Comparison of ENCODE assay signal across 1 cellular context in genomic region chr7:45885264-45885882, GRCh38.
TF ChIP-seq lines count a peak whose summit lies in the region.

No MANE protein-coding gene starts in this region.

TF ChIP-seq in HepG2, 621 proteins besides CTCF, POLR2A, EP300 and RAD21 (continued from another document and continues in another):
- peak; percentile 36 for TF ChIP-seq YY1 (IDR thresholded peaks at IDR 0.05; ENCODE audit: insufficient read depth, insufficient replicate concordance, low read depth, low read length)
- TF ChIP-seq FOXM1 (CRISPR knock-in tag; IDR thresholded peaks at IDR 0.05) = no peak
- no peak for TF ChIP-seq IKZF1 (IDR thresholded peaks at IDR 0.05)
- TF ChIP-seq ZNF687 (CRISPR knock-in tag; IDR thresholded peaks at IDR 0.05) = peak; percentile 100
- TF ChIP-seq, protein P1, sequence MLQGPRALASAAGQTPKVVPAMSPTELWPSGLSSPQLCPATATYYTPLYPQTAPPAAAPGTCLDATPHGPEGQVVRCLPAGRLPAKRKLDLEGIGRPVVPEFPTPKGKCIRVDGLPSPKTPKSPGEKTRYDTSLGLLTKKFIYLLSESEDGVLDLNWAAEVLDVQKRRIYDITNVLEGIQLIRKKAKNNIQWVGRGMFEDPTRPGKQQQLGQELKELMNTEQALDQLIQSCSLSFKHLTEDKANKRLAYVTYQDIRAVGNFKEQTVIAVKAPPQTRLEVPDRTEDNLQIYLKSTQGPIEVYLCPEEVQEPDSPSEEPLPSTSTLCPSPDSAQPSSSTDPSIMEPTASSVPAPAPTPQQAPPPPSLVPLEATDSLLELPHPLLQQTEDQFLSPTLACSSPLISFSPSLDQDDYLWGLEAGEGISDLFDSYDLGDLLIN (CRISPR knock-in tag; IDR thresholded peaks at IDR 0.05; ENCODE audit: borderline replicate concordance) = no peak
- TF ChIP-seq BORCS8-MEF2B (CRISPR knock-in tag; IDR thresholded peaks at IDR 0.05) = peak; percentile 89
- TF ChIP-seq, protein P2, sequence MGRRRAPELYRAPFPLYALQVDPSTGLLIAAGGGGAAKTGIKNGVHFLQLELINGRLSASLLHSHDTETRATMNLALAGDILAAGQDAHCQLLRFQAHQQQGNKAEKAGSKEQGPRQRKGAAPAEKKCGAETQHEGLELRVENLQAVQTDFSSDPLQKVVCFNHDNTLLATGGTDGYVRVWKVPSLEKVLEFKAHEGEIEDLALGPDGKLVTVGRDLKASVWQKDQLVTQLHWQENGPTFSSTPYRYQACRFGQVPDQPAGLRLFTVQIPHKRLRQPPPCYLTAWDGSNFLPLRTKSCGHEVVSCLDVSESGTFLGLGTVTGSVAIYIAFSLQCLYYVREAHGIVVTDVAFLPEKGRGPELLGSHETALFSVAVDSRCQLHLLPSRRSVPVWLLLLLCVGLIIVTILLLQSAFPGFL (CRISPR knock-in tag; IDR thresholded peaks at IDR 0.05) = no peak
- TF ChIP-seq ZFP1 (CRISPR knock-in tag; IDR thresholded peaks at IDR 0.05) = peak; percentile 98
- no peak for TF ChIP-seq ZNF326 (CRISPR knock-in tag; IDR thresholded peaks at IDR 0.05; ENCODE audit: borderline replicate concordance)
- TF ChIP-seq HNRNPH1 (optimal IDR thresholded peaks at IDR 0.05; ENCODE audit: low read depth, low read length) = no peak
- no peak for TF ChIP-seq PLRG1 (conservative IDR thresholded peaks at IDR 0.05)
- peak; percentile 89 for TF ChIP-seq SAP130 (CRISPR knock-in tag; IDR thresholded peaks at IDR 0.05; ENCODE audit: low read depth)
- TF ChIP-seq ZNF143 (CRISPR knock-in tag; IDR thresholded peaks at IDR 0.05) = peak; percentile 45; the same call in 1 of the 2 replicates
- no peak for TF ChIP-seq SRSF4 (IDR thresholded peaks at IDR 0.05; ENCODE audit: low read depth, low read length, poor library complexity, severe bottlenecking)
- TF ChIP-seq PRMT3 (CRISPR knock-in tag; IDR thresholded peaks at IDR 0.05; ENCODE audit: borderline replicate concordance, low read depth) = no peak
- TF ChIP-seq IRX3 (CRISPR knock-in tag; IDR thresholded peaks at IDR 0.05; ENCODE audit: borderline replicate concordance, low read depth) = 0 out of 2 replicates have a peak, but pooled peaks have one; percentile 56
- peak; percentile 76 for TF ChIP-seq THAP11 (CRISPR knock-in tag; IDR thresholded peaks at IDR 0.05)
- TF ChIP-seq CBFB (CRISPR knock-in tag; IDR thresholded peaks at IDR 0.05) = no peak
- TF ChIP-seq, protein P3, sequence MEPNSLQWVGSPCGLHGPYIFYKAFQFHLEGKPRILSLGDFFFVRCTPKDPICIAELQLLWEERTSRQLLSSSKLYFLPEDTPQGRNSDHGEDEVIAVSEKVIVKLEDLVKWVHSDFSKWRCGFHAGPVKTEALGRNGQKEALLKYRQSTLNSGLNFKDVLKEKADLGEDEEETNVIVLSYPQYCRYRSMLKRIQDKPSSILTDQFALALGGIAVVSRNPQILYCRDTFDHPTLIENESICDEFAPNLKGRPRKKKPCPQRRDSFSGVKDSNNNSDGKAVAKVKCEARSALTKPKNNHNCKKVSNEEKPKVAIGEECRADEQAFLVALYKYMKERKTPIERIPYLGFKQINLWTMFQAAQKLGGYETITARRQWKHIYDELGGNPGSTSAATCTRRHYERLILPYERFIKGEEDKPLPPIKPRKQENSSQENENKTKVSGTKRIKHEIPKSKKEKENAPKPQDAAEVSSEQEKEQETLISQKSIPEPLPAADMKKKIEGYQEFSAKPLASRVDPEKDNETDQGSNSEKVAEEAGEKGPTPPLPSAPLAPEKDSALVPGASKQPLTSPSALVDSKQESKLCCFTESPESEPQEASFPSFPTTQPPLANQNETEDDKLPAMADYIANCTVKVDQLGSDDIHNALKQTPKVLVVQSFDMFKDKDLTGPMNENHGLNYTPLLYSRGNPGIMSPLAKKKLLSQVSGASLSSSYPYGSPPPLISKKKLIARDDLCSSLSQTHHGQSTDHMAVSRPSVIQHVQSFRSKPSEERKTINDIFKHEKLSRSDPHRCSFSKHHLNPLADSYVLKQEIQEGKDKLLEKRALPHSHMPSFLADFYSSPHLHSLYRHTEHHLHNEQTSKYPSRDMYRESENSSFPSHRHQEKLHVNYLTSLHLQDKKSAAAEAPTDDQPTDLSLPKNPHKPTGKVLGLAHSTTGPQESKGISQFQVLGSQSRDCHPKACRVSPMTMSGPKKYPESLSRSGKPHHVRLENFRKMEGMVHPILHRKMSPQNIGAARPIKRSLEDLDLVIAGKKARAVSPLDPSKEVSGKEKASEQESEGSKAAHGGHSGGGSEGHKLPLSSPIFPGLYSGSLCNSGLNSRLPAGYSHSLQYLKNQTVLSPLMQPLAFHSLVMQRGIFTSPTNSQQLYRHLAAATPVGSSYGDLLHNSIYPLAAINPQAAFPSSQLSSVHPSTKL (CRISPR knock-in tag; IDR thresholded peaks at IDR 0.05) = peak; percentile 97
- no peak for TF ChIP-seq ZNF468 (CRISPR knock-in tag; IDR thresholded peaks at IDR 0.05)
- TF ChIP-seq ZMYM4 (CRISPR knock-in tag; IDR thresholded peaks at IDR 0.05) = peak; percentile 85
- TF ChIP-seq DPF2 (CRISPR knock-in tag; IDR thresholded peaks at IDR 0.05; ENCODE audit: borderline replicate concordance, low read depth) = peak; percentile 88
- peak; percentile 84; the same call in 1 of the 2 replicates for TF ChIP-seq GZF1 (CRISPR knock-in tag; IDR thresholded peaks at IDR 0.05)
- TF ChIP-seq KLF9 (CRISPR knock-in tag; IDR thresholded peaks at IDR 0.05; ENCODE audit: low read depth) = peak; percentile 68; the same call in 1 of the 2 replicates
- no peak for TF ChIP-seq TEAD2 (CRISPR knock-in tag; IDR thresholded peaks at IDR 0.05)
- TF ChIP-seq ZNF841 (CRISPR knock-in tag; IDR thresholded peaks at IDR 0.05; ENCODE audit: borderline replicate concordance) = no peak
- peak; percentile 61; the same call in 1 of the 2 replicates for TF ChIP-seq KDM2A (CRISPR knock-in tag; IDR thresholded peaks at IDR 0.05; ENCODE audit: borderline replicate concordance, low read depth)
- no peak for TF ChIP-seq RORA (CRISPR knock-in tag; IDR thresholded peaks at IDR 0.05)
- TF ChIP-seq ZNF747 (CRISPR knock-in tag; IDR thresholded peaks at IDR 0.05; ENCODE audit: borderline replicate concordance) = 0 out of 2 replicates have a peak, but pooled peaks have one; percentile 28
- TF ChIP-seq ZBTB21 (CRISPR knock-in tag; IDR thresholded peaks at IDR 0.05) = no peak
- TF ChIP-seq XBP1 (CRISPR knock-in tag; IDR thresholded peaks at IDR 0.05) = no peak; the same call in 1 of the 2 replicates
- TF ChIP-seq, protein P4, sequence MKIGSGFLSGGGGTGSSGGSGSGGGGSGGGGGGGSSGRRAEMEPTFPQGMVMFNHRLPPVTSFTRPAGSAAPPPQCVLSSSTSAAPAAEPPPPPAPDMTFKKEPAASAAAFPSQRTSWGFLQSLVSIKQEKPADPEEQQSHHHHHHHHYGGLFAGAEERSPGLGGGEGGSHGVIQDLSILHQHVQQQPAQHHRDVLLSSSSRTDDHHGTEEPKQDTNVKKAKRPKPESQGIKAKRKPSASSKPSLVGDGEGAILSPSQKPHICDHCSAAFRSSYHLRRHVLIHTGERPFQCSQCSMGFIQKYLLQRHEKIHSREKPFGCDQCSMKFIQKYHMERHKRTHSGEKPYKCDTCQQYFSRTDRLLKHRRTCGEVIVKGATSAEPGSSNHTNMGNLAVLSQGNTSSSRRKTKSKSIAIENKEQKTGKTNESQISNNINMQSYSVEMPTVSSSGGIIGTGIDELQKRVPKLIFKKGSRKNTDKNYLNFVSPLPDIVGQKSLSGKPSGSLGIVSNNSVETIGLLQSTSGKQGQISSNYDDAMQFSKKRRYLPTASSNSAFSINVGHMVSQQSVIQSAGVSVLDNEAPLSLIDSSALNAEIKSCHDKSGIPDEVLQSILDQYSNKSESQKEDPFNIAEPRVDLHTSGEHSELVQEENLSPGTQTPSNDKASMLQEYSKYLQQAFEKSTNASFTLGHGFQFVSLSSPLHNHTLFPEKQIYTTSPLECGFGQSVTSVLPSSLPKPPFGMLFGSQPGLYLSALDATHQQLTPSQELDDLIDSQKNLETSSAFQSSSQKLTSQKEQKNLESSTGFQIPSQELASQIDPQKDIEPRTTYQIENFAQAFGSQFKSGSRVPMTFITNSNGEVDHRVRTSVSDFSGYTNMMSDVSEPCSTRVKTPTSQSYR (CRISPR knock-in tag; IDR thresholded peaks at IDR 0.05; ENCODE audit: borderline replicate concordance) = peak; percentile 85; the same call in 1 of the 2 replicates
- TF ChIP-seq ZFP41 (CRISPR knock-in tag; IDR thresholded peaks at IDR 0.05; ENCODE audit: borderline replicate concordance) = no peak
- no peak for TF ChIP-seq ZBTB42 (CRISPR knock-in tag; IDR thresholded peaks at IDR 0.05)
- TF ChIP-seq, protein P5, sequence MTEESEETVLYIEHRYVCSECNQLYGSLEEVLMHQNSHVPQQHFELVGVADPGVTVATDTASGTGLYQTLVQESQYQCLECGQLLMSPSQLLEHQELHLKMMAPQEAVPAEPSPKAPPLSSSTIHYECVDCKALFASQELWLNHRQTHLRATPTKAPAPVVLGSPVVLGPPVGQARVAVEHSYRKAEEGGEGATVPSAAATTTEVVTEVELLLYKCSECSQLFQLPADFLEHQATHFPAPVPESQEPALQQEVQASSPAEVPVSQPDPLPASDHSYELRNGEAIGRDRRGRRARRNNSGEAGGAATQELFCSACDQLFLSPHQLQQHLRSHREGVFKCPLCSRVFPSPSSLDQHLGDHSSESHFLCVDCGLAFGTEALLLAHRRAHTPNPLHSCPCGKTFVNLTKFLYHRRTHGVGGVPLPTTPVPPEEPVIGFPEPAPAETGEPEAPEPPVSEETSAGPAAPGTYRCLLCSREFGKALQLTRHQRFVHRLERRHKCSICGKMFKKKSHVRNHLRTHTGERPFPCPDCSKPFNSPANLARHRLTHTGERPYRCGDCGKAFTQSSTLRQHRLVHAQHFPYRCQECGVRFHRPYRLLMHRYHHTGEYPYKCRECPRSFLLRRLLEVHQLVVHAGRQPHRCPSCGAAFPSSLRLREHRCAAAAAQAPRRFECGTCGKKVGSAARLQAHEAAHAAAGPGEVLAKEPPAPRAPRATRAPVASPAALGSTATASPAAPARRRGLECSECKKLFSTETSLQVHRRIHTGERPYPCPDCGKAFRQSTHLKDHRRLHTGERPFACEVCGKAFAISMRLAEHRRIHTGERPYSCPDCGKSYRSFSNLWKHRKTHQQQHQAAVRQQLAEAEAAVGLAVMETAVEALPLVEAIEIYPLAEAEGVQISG (CRISPR knock-in tag; IDR thresholded peaks at IDR 0.05) = peak; percentile 81
- no peak for TF ChIP-seq GLI4 (CRISPR knock-in tag; IDR thresholded peaks at IDR 0.05; ENCODE audit: borderline replicate concordance)
- TF ChIP-seq, protein P6, sequence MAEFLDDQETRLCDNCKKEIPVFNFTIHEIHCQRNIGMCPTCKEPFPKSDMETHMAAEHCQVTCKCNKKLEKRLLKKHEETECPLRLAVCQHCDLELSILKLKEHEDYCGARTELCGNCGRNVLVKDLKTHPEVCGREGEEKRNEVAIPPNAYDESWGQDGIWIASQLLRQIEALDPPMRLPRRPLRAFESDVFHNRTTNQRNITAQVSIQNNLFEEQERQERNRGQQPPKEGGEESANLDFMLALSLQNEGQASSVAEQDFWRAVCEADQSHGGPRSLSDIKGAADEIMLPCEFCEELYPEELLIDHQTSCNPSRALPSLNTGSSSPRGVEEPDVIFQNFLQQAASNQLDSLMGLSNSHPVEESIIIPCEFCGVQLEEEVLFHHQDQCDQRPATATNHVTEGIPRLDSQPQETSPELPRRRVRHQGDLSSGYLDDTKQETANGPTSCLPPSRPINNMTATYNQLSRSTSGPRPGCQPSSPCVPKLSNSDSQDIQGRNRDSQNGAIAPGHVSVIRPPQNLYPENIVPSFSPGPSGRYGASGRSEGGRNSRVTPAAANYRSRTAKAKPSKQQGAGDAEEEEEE (CRISPR knock-in tag; IDR thresholded peaks at IDR 0.05; ENCODE audit: borderline replicate concordance) = peak; percentile 57; the same call in 1 of the 2 replicates
- TF ChIP-seq PCBP2 (optimal IDR thresholded peaks at IDR 0.05; ENCODE audit: low read depth, low read length, poor library complexity, severe bottlenecking) = no peak
- TF ChIP-seq ZNF605 (CRISPR knock-in tag; IDR thresholded peaks at IDR 0.05) = peak; percentile 94
- TF ChIP-seq, protein P7, sequence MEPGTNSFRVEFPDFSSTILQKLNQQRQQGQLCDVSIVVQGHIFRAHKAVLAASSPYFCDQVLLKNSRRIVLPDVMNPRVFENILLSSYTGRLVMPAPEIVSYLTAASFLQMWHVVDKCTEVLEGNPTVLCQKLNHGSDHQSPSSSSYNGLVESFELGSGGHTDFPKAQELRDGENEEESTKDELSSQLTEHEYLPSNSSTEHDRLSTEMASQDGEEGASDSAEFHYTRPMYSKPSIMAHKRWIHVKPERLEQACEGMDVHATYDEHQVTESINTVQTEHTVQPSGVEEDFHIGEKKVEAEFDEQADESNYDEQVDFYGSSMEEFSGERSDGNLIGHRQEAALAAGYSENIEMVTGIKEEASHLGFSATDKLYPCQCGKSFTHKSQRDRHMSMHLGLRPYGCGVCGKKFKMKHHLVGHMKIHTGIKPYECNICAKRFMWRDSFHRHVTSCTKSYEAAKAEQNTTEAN (CRISPR knock-in tag; conservative IDR thresholded peaks at IDR 0.05) = peak; percentile 99
- no peak for TF ChIP-seq NFE2L2 (IDR thresholded peaks at IDR 0.05; ENCODE audit: low read length)
- no peak for TF ChIP-seq ZNF678 (CRISPR knock-in tag; IDR thresholded peaks at IDR 0.05)
- peak; percentile 90 for TF ChIP-seq PPARG (CRISPR knock-in tag; conservative IDR thresholded peaks at IDR 0.05)
- no peak for TF ChIP-seq MAFG (CRISPR knock-in tag; IDR thresholded peaks at IDR 0.05)
- no peak; the same call in 1 of the 2 replicates for TF ChIP-seq ZNF451 (CRISPR knock-in tag; IDR thresholded peaks at IDR 0.05)
- TF ChIP-seq ZNF207 (IDR thresholded peaks at IDR 0.05; ENCODE audit: borderline replicate concordance) = no peak
- TF ChIP-seq ZNF354B (CRISPR knock-in tag; IDR thresholded peaks at IDR 0.05) = peak; percentile 90; the same call in 1 of the 2 replicates
- TF ChIP-seq ZFP37 (CRISPR knock-in tag; IDR thresholded peaks at IDR 0.05; ENCODE audit: borderline replicate concordance) = peak; percentile 97; the same call in 1 of the 2 replicates
